ENCODE assay signal across 2 cellular contexts in the genomic region with DNA sequence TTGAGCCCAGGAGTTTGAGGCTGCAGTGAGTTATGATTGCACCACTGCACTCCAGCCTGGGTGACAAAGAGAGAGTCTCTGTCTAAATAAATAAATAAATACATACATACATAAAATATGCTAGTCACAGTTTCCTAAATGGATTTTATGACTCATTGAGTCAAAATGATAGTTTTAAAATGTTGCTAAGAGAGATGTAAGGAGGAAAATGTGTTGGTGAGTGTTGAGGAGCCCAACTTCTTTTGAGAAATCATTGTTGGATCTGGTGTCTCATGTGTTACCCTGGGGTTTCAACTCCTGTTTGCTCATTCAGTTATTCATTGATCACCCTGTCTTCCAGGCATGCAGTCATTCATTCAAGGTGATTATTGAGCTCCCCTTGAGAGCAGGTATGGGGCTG.
TF ChIP-seq lines count a peak whose summit lies in the region.

No MANE protein-coding gene starts in this region.

TF ChIP-seq in IMR-90, 13 proteins besides CTCF, POLR2A, EP300 and RAD21:
- TF ChIP-seq RCOR1 (IDR thresholded peaks at IDR 0.05; ENCODE audit: insufficient replicate concordance, low read length) (no peak), MAZ (IDR thresholded peaks at IDR 0.05; ENCODE audit: borderline replicate concordance, low read depth, low read length) (no peak), CHD1 (IDR thresholded peaks at IDR 0.05; ENCODE audit: low read depth, low read length) (no peak), SMC3 (IDR thresholded peaks at IDR 0.05; ENCODE audit: low read depth, low read length) (no peak), CEBPB (IDR thresholded peaks at IDR 0.05; ENCODE audit: low read depth, low read length) (peak; percentile 31; the same call in 1 of the 2 replicates), FOS (IDR thresholded peaks at IDR 0.05; ENCODE audit: low read depth, low read length) (no peak), NFE2L2 (IDR thresholded peaks at IDR 0.05; ENCODE audit: low read depth, low read length) (no peak)
TF ChIP-seq in IMR-90: peak in this region for 1.

TF ChIP-seq in GM12878, 131 proteins besides CTCF, POLR2A, EP300 and RAD21:
- TF ChIP-seq ZNF24 (IDR thresholded peaks at IDR 0.05) (0 out of 2 replicates have a peak, but pooled peaks have one; percentile 46), KLF5 (IDR thresholded peaks at IDR 0.05; ENCODE audit: partially characterized antibody) (no peak), WRNIP1 (IDR thresholded peaks at IDR 0.05; ENCODE audit: borderline replicate concordance, low read depth, low read length) (no peak), TBL1XR1 (IDR thresholded peaks at IDR 0.05; ENCODE audit: low read depth, low read length) (no peak), SUZ12 (IDR thresholded peaks at IDR 0.05; ENCODE audit: unreplicated experiment) (no peak), ZBED1 (IDR thresholded peaks at IDR 0.05; ENCODE audit: borderline replicate concordance) (no peak), NR2C2 (IDR thresholded peaks at IDR 0.05; ENCODE audit: borderline replicate concordance, control insufficient read depth, insufficient read length, low read depth) (no peak)
- TF ChIP-seq, protein P1, sequence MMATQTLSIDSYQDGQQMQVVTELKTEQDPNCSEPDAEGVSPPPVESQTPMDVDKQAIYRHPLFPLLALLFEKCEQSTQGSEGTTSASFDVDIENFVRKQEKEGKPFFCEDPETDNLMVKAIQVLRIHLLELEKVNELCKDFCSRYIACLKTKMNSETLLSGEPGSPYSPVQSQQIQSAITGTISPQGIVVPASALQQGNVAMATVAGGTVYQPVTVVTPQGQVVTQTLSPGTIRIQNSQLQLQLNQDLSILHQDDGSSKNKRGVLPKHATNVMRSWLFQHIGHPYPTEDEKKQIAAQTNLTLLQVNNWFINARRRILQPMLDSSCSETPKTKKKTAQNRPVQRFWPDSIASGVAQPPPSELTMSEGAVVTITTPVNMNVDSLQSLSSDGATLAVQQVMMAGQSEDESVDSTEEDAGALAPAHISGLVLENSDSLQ (IDR thresholded peaks at IDR 0.05), result no peak
TF ChIP-seq in GM12878: peak in this region for 1.
